In the genomic region with DNA sequence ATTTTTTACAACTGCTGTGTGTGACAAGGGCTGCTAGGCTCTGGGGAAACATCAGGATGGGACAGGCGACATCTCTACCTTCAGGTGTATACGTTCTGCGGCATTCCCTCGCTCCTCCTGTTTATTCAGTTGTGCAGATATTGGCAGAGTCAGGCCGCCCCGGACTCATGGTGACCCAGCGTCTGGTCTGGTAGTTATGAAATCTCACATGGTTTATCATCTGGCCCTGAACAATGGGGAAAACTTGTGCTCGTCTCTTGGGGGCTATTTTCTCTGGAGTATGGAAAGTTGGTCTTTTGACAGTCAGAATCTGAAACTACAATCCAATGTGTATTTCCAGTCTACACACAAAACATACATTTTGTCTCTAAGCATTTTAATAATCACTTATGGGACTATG, we compare ENCODE assay signal across 16 cellular contexts. TPM values are rescaled to one million over a fixed set of nuclear protein-coding genes. Genes with fewer than 3 reads are reported as not detected.
DNase-seq lines count a peak whose midpoint lies in the region; FAIRE-seq lines count a peak whose summit lies in the region.
"Had no signal": no experiment of that assay in that cellular context is flagged by ENCODE, and none has a peak within 500 bp of the region (broad histone marks: within the 10 kb centered on the region; RNA-seq: fewer than 3 reads in every experiment).

No MANE protein-coding gene starts in this region.

- no peak overlapping the region for H3K27ac Mint-ChIP-seq in activated T-helper 2 cell treated with anti-CD3 and anti-CD28 coated beads, Interferon-gamma antibody, Interleukin-2, Interleukin-4, amounts not matched to agents 10 μg/mL and 5 μg/mL and 100 μg/mL, durations not matched to agents 14 hours and 24 hours and 36 hours
- H3K27ac Mint-ChIP-seq: stimulated activated naive B cell treated with anti-CD40 and anti-IgM and Interleukin-4, amounts not matched to agents 10 μg/mL and 1 μg/mL and 100 μg/mL, for 72 hours had no signal

- FAIRE-seq in RCC 7860 (lab: Jason Lieb, UNC) = no peak
- FAIRE-seq: frontal cortex had no signal

- peak; percentile 91 for DNase-seq in Daoy (ENCODE audit: low read depth)
- peak; percentile 64 for DNase-seq in RCC 7860 (ENCODE audit: low spot score)
- DNase-seq in dermis microvascular lymphatic vessel endothelial cell (ENCODE audit: low read depth in 2 of 2) = peak; percentile 63 to 75
- DNase-seq in myocyte (ENCODE audit: low read depth) = peak; percentile 58
- no peak for DNase-seq in stimulated activated naive CD4-positive, alpha-beta T cell treated with Interleukin-2 at 50 U/mL for 16 hours (lab: John Stamatoyannopoulos, UW)
- DNase-seq in activated T-helper 2 cell treated with anti-CD3 and anti-CD28 coated beads, Interferon-gamma antibody, Interleukin-2, Interleukin-4, amounts not matched to agents 10 μg/mL and 5 μg/mL and 100 μg/mL, durations not matched to agents 14 hours and 24 hours and 36 hours (ENCODE audit: low spot score) = no peak
- no peak for DNase-seq in NK-92 treated with Interleukin-12 subunit alpha and Interleukin-12 subunit beta, amount 100 ng/mL, for 24 hours (lab: John Stamatoyannopoulos, UW)
- DNase-seq in NCI-H146 (lab: John Stamatoyannopoulos, UW) = no peak
- DNase-seq: anterior cingulate cortex; DMS153; midbrain; NCI-H1048; sigmoid colon; stimulated activated naive B cell treated with anti-CD40 and anti-IgM and Interleukin-4, amounts not matched to agents 10 μg/mL and 1 μg/mL and 100 μg/mL, for 72 hours; upper lobe of right lung had no signal

- H3K4me3 Mint-ChIP-seq in activated T-helper 2 cell treated with anti-CD3 and anti-CD28 coated beads, Interferon-gamma antibody, Interleukin-2, Interleukin-4, amounts not matched to agents 10 μg/mL and 5 μg/mL and 100 μg/mL, durations not matched to agents 14 hours and 24 hours and 36 hours (ENCODE audit: low read depth) = no peak overlapping the region
- H3K4me3 Mint-ChIP-seq: stimulated activated naive B cell treated with anti-CD40 and anti-IgM and Interleukin-4, amounts not matched to agents 10 μg/mL and 1 μg/mL and 100 μg/mL, for 72 hours had no signal

- H3K4me1 Mint-ChIP-seq in activated T-helper 2 cell treated with anti-CD3 and anti-CD28 coated beads, Interferon-gamma antibody, Interleukin-2, Interleukin-4, amounts not matched to agents 10 μg/mL and 5 μg/mL and 100 μg/mL, durations not matched to agents 14 hours and 24 hours and 36 hours (ENCODE audit: low read depth) = no peaks in the 10 kb centered on the region

- peaks cover 33% of the 10 kb centered on the region for H3K27me3 Mint-ChIP-seq in activated T-helper 2 cell treated with anti-CD3 and anti-CD28 coated beads, Interferon-gamma antibody, Interleukin-2, Interleukin-4, amounts not matched to agents 10 μg/mL and 5 μg/mL and 100 μg/mL, durations not matched to agents 14 hours and 24 hours and 36 hours (ENCODE audit: low read depth)

- no peaks in the 10 kb centered on the region for H3K9me3 Mint-ChIP-seq in activated T-helper 2 cell treated with anti-CD3 and anti-CD28 coated beads, Interferon-gamma antibody, Interleukin-2, Interleukin-4, amounts not matched to agents 10 μg/mL and 5 μg/mL and 100 μg/mL, durations not matched to agents 14 hours and 24 hours and 36 hours
- H3K9me3 Mint-ChIP-seq: stimulated activated naive B cell treated with anti-CD40 and anti-IgM and Interleukin-4, amounts not matched to agents 10 μg/mL and 1 μg/mL and 100 μg/mL, for 72 hours had no signal

- intact Hi-C loops in activated T-helper 2 cell treated with anti-CD3 and anti-CD28 coated beads, Interferon-gamma antibody, Interleukin-2, Interleukin-4, amounts not matched to agents 10 μg/mL and 5 μg/mL and 100 μg/mL, durations not matched to agents 14 hours and 24 hours and 36 hours (cut with micrococcal nuclease) = no loop called here

- no peaks in the 10 kb centered on the region for H3K36me3 Mint-ChIP-seq in activated T-helper 2 cell treated with anti-CD3 and anti-CD28 coated beads, Interferon-gamma antibody, Interleukin-2, Interleukin-4, amounts not matched to agents 10 μg/mL and 5 μg/mL and 100 μg/mL, durations not matched to agents 14 hours and 24 hours and 36 hours (ENCODE audit: low read depth)
- H3K36me3 Mint-ChIP-seq: stimulated activated naive B cell treated with anti-CD40 and anti-IgM and Interleukin-4, amounts not matched to agents 10 μg/mL and 1 μg/mL and 100 μg/mL, for 72 hours had no signal

RNA-seq across cellular contexts. Expression of gene MARCHF10, which starts 3.3 kb away (rescaled TPM):
- 0.42 TPM in 1 of 2 replicates, not detected in the other for total RNA-seq in Daoy (2014; rRNA removed; shearing (Covaris generic))
- total RNA-seq in dermis microvascular lymphatic vessel endothelial cell = under 0.01 TPM in 1 of 2 replicates, not detected in the other
- total RNA-seq in myocyte = 0.47 TPM in 1 of 2 replicates, not detected in the other
- polyA plus RNA-seq in myocyte (2012) = 0.20 TPM
- not detected in 2 replicates for total RNA-seq in activated T-helper 2 cell treated with anti-CD3 and anti-CD28 coated beads, Interferon-gamma antibody, Interleukin-2, Interleukin-4, amounts not matched to agents 10 μg/mL and 5 μg/mL and 100 μg/mL, durations not matched to agents 14 hours and 24 hours and 36 hours
- total RNA-seq: upper lobe of right lung had no signal

Comparison
In these comparisons a context has a peak if more than half of its experiments do, and no peak if none do; other contexts are left out.
1. DNase-seq: peak in Daoy (single experiment), RCC 7860 (single experiment), dermis microvascular lymphatic vessel endothelial cell (2 of 2) and myocyte (single experiment); none in stimulated activated naive CD4-positive, alpha-beta T cell treated with Interleukin-2 at 50 U/mL for 16 hours (single experiment), activated T-helper 2 cell treated with anti-CD3 and anti-CD28 coated beads, Interferon-gamma antibody, Interleukin-2, Interleukin-4, amounts not matched to agents 10 μg/mL and 5 μg/mL and 100 μg/mL, durations not matched to agents 14 hours and 24 hours and 36 hours (single experiment), NK-92 treated with Interleukin-12 subunit alpha and Interleukin-12 subunit beta, amount 100 ng/mL, for 24 hours (single experiment) and NCI-H146 (single experiment).